Comparison of ENCODE assay signal across 1 cellular context in the genomic region with DNA sequence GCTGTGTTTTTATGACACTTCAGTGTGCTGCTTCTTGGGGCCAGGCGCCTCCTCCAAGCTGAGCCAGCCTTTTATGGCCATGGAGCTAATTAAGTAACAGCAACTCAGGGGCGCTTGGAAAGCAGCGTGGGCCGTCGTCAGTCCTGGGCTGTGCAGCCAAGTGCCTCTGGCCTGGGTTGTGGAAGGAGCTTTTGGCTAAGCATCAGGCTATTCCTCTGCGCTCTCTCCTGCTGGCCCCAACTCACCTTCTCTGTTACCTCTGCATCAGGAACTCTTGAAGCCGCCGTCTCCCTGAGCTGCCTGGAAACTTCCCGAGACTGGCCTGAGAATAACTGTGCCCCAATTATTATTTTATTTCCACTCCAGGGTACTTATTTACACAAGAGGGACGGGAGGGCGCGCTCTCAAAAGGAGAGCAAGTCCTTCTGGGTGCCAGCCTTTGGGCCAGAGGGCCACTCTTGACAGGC.
TF ChIP-seq lines count a peak whose summit lies in the region.

No MANE protein-coding gene starts in this region.

TF ChIP-seq in WTC11, 78 proteins besides CTCF, POLR2A, EP300 and RAD21 (continued from another document):
- TF ChIP-seq, protein P1, sequence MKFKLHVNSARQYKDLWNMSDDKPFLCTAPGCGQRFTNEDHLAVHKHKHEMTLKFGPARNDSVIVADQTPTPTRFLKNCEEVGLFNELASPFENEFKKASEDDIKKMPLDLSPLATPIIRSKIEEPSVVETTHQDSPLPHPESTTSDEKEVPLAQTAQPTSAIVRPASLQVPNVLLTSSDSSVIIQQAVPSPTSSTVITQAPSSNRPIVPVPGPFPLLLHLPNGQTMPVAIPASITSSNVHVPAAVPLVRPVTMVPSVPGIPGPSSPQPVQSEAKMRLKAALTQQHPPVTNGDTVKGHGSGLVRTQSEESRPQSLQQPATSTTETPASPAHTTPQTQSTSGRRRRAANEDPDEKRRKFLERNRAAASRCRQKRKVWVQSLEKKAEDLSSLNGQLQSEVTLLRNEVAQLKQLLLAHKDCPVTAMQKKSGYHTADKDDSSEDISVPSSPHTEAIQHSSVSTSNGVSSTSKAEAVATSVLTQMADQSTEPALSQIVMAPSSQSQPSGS (CRISPR knock-in tag; IDR thresholded peaks at IDR 0.05; ENCODE audit: borderline replicate concordance, low read depth) = no peak
- TF ChIP-seq CREM (CRISPR knock-in tag; IDR thresholded peaks at IDR 0.05) (no peak), CREB1 (CRISPR knock-in tag; IDR thresholded peaks at IDR 0.05) (no peak), ZNF121 (CRISPR knock-in tag; IDR thresholded peaks at IDR 0.05) (no peak), TP53 (CRISPR knock-in tag; IDR thresholded peaks at IDR 0.05) (no peak), NFE2L1 (CRISPR knock-in tag; IDR thresholded peaks at IDR 0.05) (no peak), ZNF416 (CRISPR knock-in tag; IDR thresholded peaks at IDR 0.05) (no peak)
- TF ChIP-seq, protein P2, sequence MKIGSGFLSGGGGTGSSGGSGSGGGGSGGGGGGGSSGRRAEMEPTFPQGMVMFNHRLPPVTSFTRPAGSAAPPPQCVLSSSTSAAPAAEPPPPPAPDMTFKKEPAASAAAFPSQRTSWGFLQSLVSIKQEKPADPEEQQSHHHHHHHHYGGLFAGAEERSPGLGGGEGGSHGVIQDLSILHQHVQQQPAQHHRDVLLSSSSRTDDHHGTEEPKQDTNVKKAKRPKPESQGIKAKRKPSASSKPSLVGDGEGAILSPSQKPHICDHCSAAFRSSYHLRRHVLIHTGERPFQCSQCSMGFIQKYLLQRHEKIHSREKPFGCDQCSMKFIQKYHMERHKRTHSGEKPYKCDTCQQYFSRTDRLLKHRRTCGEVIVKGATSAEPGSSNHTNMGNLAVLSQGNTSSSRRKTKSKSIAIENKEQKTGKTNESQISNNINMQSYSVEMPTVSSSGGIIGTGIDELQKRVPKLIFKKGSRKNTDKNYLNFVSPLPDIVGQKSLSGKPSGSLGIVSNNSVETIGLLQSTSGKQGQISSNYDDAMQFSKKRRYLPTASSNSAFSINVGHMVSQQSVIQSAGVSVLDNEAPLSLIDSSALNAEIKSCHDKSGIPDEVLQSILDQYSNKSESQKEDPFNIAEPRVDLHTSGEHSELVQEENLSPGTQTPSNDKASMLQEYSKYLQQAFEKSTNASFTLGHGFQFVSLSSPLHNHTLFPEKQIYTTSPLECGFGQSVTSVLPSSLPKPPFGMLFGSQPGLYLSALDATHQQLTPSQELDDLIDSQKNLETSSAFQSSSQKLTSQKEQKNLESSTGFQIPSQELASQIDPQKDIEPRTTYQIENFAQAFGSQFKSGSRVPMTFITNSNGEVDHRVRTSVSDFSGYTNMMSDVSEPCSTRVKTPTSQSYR (CRISPR knock-in tag; IDR thresholded peaks at IDR 0.05) = no peak
- TF ChIP-seq, protein P3, sequence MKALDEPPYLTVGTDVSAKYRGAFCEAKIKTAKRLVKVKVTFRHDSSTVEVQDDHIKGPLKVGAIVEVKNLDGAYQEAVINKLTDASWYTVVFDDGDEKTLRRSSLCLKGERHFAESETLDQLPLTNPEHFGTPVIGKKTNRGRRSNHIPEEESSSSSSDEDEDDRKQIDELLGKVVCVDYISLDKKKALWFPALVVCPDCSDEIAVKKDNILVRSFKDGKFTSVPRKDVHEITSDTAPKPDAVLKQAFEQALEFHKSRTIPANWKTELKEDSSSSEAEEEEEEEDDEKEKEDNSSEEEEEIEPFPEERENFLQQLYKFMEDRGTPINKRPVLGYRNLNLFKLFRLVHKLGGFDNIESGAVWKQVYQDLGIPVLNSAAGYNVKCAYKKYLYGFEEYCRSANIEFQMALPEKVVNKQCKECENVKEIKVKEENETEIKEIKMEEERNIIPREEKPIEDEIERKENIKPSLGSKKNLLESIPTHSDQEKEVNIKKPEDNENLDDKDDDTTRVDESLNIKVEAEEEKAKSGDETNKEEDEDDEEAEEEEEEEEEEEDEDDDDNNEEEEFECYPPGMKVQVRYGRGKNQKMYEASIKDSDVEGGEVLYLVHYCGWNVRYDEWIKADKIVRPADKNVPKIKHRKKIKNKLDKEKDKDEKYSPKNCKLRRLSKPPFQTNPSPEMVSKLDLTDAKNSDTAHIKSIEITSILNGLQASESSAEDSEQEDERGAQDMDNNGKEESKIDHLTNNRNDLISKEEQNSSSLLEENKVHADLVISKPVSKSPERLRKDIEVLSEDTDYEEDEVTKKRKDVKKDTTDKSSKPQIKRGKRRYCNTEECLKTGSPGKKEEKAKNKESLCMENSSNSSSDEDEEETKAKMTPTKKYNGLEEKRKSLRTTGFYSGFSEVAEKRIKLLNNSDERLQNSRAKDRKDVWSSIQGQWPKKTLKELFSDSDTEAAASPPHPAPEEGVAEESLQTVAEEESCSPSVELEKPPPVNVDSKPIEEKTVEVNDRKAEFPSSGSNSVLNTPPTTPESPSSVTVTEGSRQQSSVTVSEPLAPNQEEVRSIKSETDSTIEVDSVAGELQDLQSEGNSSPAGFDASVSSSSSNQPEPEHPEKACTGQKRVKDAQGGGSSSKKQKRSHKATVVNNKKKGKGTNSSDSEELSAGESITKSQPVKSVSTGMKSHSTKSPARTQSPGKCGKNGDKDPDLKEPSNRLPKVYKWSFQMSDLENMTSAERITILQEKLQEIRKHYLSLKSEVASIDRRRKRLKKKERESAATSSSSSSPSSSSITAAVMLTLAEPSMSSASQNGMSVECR (CRISPR knock-in tag; IDR thresholded peaks at IDR 0.05; ENCODE audit: borderline replicate concordance) = no peak
- TF ChIP-seq, protein P4, sequence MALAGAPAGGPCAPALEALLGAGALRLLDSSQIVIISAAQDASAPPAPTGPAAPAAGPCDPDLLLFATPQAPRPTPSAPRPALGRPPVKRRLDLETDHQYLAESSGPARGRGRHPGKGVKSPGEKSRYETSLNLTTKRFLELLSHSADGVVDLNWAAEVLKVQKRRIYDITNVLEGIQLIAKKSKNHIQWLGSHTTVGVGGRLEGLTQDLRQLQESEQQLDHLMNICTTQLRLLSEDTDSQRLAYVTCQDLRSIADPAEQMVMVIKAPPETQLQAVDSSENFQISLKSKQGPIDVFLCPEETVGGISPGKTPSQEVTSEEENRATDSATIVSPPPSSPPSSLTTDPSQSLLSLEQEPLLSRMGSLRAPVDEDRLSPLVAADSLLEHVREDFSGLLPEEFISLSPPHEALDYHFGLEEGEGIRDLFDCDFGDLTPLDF (CRISPR knock-in tag; IDR thresholded peaks at IDR 0.05) = no peak
TF ChIP-seq in WTC11: peak in this region for 0.
